ENCODE assay signal across 10 cellular contexts in the genomic region with DNA sequence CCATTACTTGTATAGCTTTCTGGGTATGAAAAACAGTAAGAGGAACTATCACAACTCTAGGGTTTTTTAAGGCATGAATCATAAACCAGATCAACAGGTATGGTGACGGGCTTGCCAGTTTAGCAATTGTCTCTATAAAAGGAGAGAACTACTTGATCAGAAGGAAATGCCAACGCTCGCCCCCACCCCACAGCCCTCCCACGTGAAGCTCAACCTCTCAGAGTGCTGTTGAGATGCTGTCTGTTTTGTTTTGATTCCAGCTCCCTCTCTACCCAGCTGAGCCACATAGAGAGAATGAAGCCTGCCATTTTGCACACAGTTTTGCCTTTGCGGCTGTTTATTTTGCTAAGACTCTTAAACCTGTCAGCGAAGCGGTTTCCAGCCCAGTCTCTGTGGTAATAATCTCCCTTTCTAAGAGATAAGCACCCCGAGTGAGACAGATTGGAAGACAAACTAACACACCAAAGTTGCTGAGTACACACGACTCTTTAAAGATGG.
A peak's percentile ranks its signal among the peaks of the same experiment; 100 is the strongest.
DNase-seq lines count a peak whose midpoint lies in the region; FAIRE-seq and TF ChIP-seq lines count a peak whose summit lies in the region.
"Had no signal": no experiment of that assay in that cellular context is flagged by ENCODE, and none has a peak within 500 bp of the region (broad histone marks: within the 10 kb centered on the region; RNA-seq: fewer than 3 reads in every experiment).

No MANE protein-coding gene starts in this region.

- H3K36me3 ChIP-seq in ascending aorta = no peaks in the 10 kb centered on the region

- intact Hi-C loops in ascending aorta (cut with DNase I) = no loop called here

- CTCF ChIA-PET in HEK293T (lab: Yijun Ruan, JAX) = interaction anchor here (2.8 kb wide), 1 partner anchor 9 kb away, joined by 9 read pairs; no protein-coding TSS in a partner anchor

- FAIRE-seq in frontal cortex (lab: Jason Lieb, UNC) = no peak

- no peak overlapping the region for H3K4me3 ChIP-seq in choroid plexus epithelial cell (ENCODE audit: low read depth, low read length)
- H3K4me3 ChIP-seq in ascending aorta = no peak overlapping the region

- no peak for TF ChIP-seq CTCF in choroid plexus epithelial cell (conservative IDR thresholded peaks at IDR 0.05; ENCODE audit: low read depth, low read length)
- TF ChIP-seq CTCF in ascending aorta (IDR thresholded peaks at IDR 0.05) = no peak

- POLR2A ChIA-PET in HEK293T (lab: Yijun Ruan, JAX) = no interaction called here

- no peak overlapping the region for H3K27ac ChIP-seq in ascending aorta

- peak; percentile 24 for DNase-seq in HEK293T (ENCODE audit: extremely low spot score)
- peak; percentile 42 for DNase-seq in activated CD4-positive, alpha-beta T cell treated with anti-CD3 and anti-CD28 coated beads for 1 hour
- peak; percentile 66 for DNase-seq in choroid plexus epithelial cell (ENCODE audit: low read depth)
- peak; percentile 36 to 47 for DNase-seq in stimulated activated CD4-positive, alpha-beta T cell treated with anti-CD3 and anti-CD28 coated beads, Interleukin-1b, Interleukin-23, amount 100 ng/mL, for 4 hours (ENCODE audit: low read depth in 2 of 2)
- no peak for DNase-seq in frontal cortex (ENCODE audit: low spot score in 2 of 2)
- no peak for DNase-seq in ascending aorta (ENCODE audit: low spot score in 2 of 2)
- DNase-seq in MV-4-11 (lab: John Stamatoyannopoulos, UW) = no peak
- DNase-seq in effector CD4-positive, alpha-beta T cell = no peak
- DNase-seq: hippocampal formation, T1000 had no signal

- no peaks in the 10 kb centered on the region for H3K4me1 ChIP-seq in ascending aorta

- no peaks in the 10 kb centered on the region for H3K9me3 ChIP-seq in ascending aorta

- H3K27me3 ChIP-seq in ascending aorta = no peaks in the 10 kb centered on the region

TF ChIP-seq in HEK293T, 16 proteins besides CTCF, POLR2A, EP300 and RAD21:
- TF ChIP-seq HDGF (IDR thresholded peaks at IDR 0.05; ENCODE audit: borderline replicate concordance) = no peak
- TF ChIP-seq L3MBTL2 (conservative IDR thresholded peaks at IDR 0.05) = no peak
- TF ChIP-seq ARNT (IDR thresholded peaks at IDR 0.05) = no peak
- TF ChIP-seq, protein P1, sequence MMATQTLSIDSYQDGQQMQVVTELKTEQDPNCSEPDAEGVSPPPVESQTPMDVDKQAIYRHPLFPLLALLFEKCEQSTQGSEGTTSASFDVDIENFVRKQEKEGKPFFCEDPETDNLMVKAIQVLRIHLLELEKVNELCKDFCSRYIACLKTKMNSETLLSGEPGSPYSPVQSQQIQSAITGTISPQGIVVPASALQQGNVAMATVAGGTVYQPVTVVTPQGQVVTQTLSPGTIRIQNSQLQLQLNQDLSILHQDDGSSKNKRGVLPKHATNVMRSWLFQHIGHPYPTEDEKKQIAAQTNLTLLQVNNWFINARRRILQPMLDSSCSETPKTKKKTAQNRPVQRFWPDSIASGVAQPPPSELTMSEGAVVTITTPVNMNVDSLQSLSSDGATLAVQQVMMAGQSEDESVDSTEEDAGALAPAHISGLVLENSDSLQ (IDR thresholded peaks at IDR 0.05) = peak; percentile 29; the same call in 1 of the 2 replicates

Comparison
In these comparisons a context has a peak if more than half of its experiments do, and no peak if none do; other contexts are left out.
1. DNase-seq: peak in HEK293T (single experiment), activated CD4-positive, alpha-beta T cell treated with anti-CD3 and anti-CD28 coated beads for 1 hour (single experiment), choroid plexus epithelial cell (single experiment) and stimulated activated CD4-positive, alpha-beta T cell treated with anti-CD3 and anti-CD28 coated beads, Interleukin-1b, Interleukin-23, amount 100 ng/mL, for 4 hours (2 of 2); none in frontal cortex (0 of 2), ascending aorta (0 of 2), MV-4-11 (single experiment) and effector CD4-positive, alpha-beta T cell (single experiment).